In genomic region chr10:23534328-23534727, GRCh38 we compare ENCODE assay signal across 19 cellular contexts.
A peak's percentile ranks its signal among the peaks of the same experiment; 100 is the strongest.
DNase-seq lines count a peak whose midpoint lies in the region; ATAC-seq and TF ChIP-seq lines count a peak whose summit lies in the region.
"Had no signal": no experiment of that assay in that cellular context is flagged by ENCODE, and none has a peak within 500 bp of the region (broad histone marks: within the 10 kb centered on the region; RNA-seq: fewer than 3 reads in every experiment).

No MANE protein-coding gene starts in this region.

- no peak for TF ChIP-seq CTCF in DND-41 (IDR thresholded peaks at IDR 0.05; ENCODE audit: borderline replicate concordance, extremely low read depth, low read length, poor library complexity, severe bottlenecking)
- TF ChIP-seq CTCF in neutrophil (IDR thresholded peaks at IDR 0.05): no peak
- TF ChIP-seq CTCF in spleen (IDR thresholded peaks at IDR 0.05 in 8 of 11, conservative IDR thresholded peaks at IDR 0.05 in 3 of 11): no peak
- TF ChIP-seq CTCF in GM10266 (IDR thresholded peaks at IDR 0.05; ENCODE audit: control insufficient read depth, insufficient read depth, low read depth, missing control alignments): no peak

- H2AFZ ChIP-seq in DND-41 (ENCODE audit: low read depth, low read length): peak overlapping the region; percentile 57; the same call in 1 of the 2 replicates

- H3K27ac ChIP-seq in DND-41 (ENCODE audit: low read length) (peak overlapping the region; percentile 57), neutrophil (peak overlapping the region; percentile 52), spleen (no peak overlapping the region)

- H3K4me2 ChIP-seq in DND-41 (ENCODE audit: insufficient read depth, low read length): no peak overlapping the region; the same call in 1 of the 2 replicates

- peak; percentile 65 for ATAC-seq in DND-41 (ENCODE audit: insufficient read depth, low read depth)

- peaks cover 10% of the 10 kb centered on the region for H3K36me3 Mint-ChIP-seq in activated naive CD4-positive, alpha-beta T cell treated with anti-CD3 and anti-CD28 coated beads for 36 hours (ENCODE audit: low read depth)
- H3K36me3 Mint-ChIP-seq in activated T-helper 1 cell treated with anti-CD3 and anti-CD28 coated beads, Interleukin-12 subunit alpha, Interleukin-12 subunit beta, Interleukin-2, Interleukin-4 antibody, amounts not matched to agents 30 ng/mL and 10 ng/mL and 1 ng/mL, durations not matched to agents 14 hours and 24 hours and 36 hours (ENCODE audit: low read depth): peaks cover 9% of the 10 kb centered on the region
- H3K36me3 Mint-ChIP-seq: IgD-negative memory B cell had no signal

- 22 to 33% (median 23%) methylated on average over 4 of the region's 4 CpGs for WGBS in spleen, 5 donors

- no peak overlapping the region for H3K9ac ChIP-seq in DND-41 (ENCODE audit: low read depth, low read length)

- peaks cover 69% of the 10 kb centered on the region for H3K4me1 Mint-ChIP-seq in activated naive CD4-positive, alpha-beta T cell treated with anti-CD3 and anti-CD28 coated beads for 36 hours (ENCODE audit: low read depth)
- peaks cover 41% of the 10 kb centered on the region for H3K4me1 Mint-ChIP-seq in activated T-helper 1 cell treated with anti-CD3 and anti-CD28 coated beads, Interleukin-12 subunit alpha, Interleukin-12 subunit beta, Interleukin-2, Interleukin-4 antibody, amounts not matched to agents 30 ng/mL and 10 ng/mL and 1 ng/mL, durations not matched to agents 14 hours and 24 hours and 36 hours (ENCODE audit: low read depth)

- H3K27me3 ChIP-seq in DND-41 (ENCODE audit: insufficient read depth, low read length, poor library complexity): no peaks in the 10 kb centered on the region
- no peaks in the 10 kb centered on the region for H3K27me3 ChIP-seq in neutrophil
- peaks cover 0 to 8% (median 0%) of the 10 kb centered on the region in 7 donors for H3K27me3 ChIP-seq in spleen (replicated peaks in 1 of 7)
- H3K27me3 ChIP-seq: BE2C had no signal

- DNase-seq in activated naive CD4-positive, alpha-beta T cell treated with anti-CD3 and anti-CD28 coated beads for 36 hours: peak; percentile 27
- no peak for DNase-seq in activated naive CD4-positive, alpha-beta T cell (lab: John Stamatoyannopoulos, UW)
- DNase-seq in DND-41: peak; percentile 30
- DNase-seq in activated T-helper 1 cell treated with anti-CD3 and anti-CD28 coated beads, Interleukin-12 subunit alpha, Interleukin-12 subunit beta, Interleukin-2, Interleukin-4 antibody, amounts not matched to agents 30 ng/mL and 10 ng/mL and 1 ng/mL, durations not matched to agents 14 hours and 24 hours and 36 hours (ENCODE audit: low spot score): no peak
- DNase-seq in spleen: no peak
- DNase-seq in GM10266 (ENCODE audit: extremely low spot score): no peak
- DNase-seq in A172 (ENCODE audit: low spot score): no peak
- DNase-seq: BE2C, DMS79 treated with DMSO at 0.1 percent for 48 hours, GF-D8, GOT3, Kasumi-1, MM.1S, NCI-H1092 treated with DMSO at 0.1 percent for 48 hours, NCI-H1694, NCI-H2227 treated with DMSO at 0.1 percent for 48 hours, NCI-H524 had no signal

- H3K4me3 Mint-ChIP-seq in activated naive CD4-positive, alpha-beta T cell treated with anti-CD3 and anti-CD28 coated beads for 36 hours: peak overlapping the region; percentile 49
- H3K4me3 Mint-ChIP-seq in activated T-helper 1 cell treated with anti-CD3 and anti-CD28 coated beads, Interleukin-12 subunit alpha, Interleukin-12 subunit beta, Interleukin-2, Interleukin-4 antibody, amounts not matched to agents 30 ng/mL and 10 ng/mL and 1 ng/mL, durations not matched to agents 14 hours and 24 hours and 36 hours: no peak overlapping the region
- H3K4me3 Mint-ChIP-seq: IgD-negative memory B cell had no signal

- H3K27ac Mint-ChIP-seq in activated naive CD4-positive, alpha-beta T cell treated with anti-CD3 and anti-CD28 coated beads for 36 hours: peak overlapping the region; percentile 76
- peak overlapping the region; percentile 31 for H3K27ac Mint-ChIP-seq in activated T-helper 1 cell treated with anti-CD3 and anti-CD28 coated beads, Interleukin-12 subunit alpha, Interleukin-12 subunit beta, Interleukin-2, Interleukin-4 antibody, amounts not matched to agents 30 ng/mL and 10 ng/mL and 1 ng/mL, durations not matched to agents 14 hours and 24 hours and 36 hours
- H3K27ac Mint-ChIP-seq: IgD-negative memory B cell had no signal

- H3K4me1 ChIP-seq in DND-41 (ENCODE audit: insufficient read depth, low read length) (peaks cover 31% of the 10 kb centered on the region), neutrophil (ENCODE audit: control insufficient read depth in 1 of 2, insufficient read depth in 1 of 2, low read depth in 1 of 2, low read length in 1 of 2) (peaks cover 37 to 40% of the 10 kb centered on the region in 2 experiments), spleen (no peaks in the 10 kb centered on the region)
- H3K4me1 ChIP-seq: BE2C had no signal

- H3K9me3 Mint-ChIP-seq in activated naive CD4-positive, alpha-beta T cell treated with anti-CD3 and anti-CD28 coated beads for 36 hours: no peaks in the 10 kb centered on the region
- peaks cover 7% of the 10 kb centered on the region for H3K9me3 Mint-ChIP-seq in activated T-helper 1 cell treated with anti-CD3 and anti-CD28 coated beads, Interleukin-12 subunit alpha, Interleukin-12 subunit beta, Interleukin-2, Interleukin-4 antibody, amounts not matched to agents 30 ng/mL and 10 ng/mL and 1 ng/mL, durations not matched to agents 14 hours and 24 hours and 36 hours
- H3K9me3 Mint-ChIP-seq: IgD-negative memory B cell had no signal

- no peaks in the 10 kb centered on the region for H3K9me3 ChIP-seq in DND-41 (ENCODE audit: insufficient read depth, low read length, severe bottlenecking)
- H3K9me3 ChIP-seq in neutrophil: no peaks in the 10 kb centered on the region
- H3K9me3 ChIP-seq in spleen: no peaks in the 10 kb centered on the region
- H3K9me3 ChIP-seq: BE2C had no signal

- H3K79me2 ChIP-seq in DND-41 (ENCODE audit: insufficient read depth, low read length): no peaks in the 10 kb centered on the region

- no peaks in the 10 kb centered on the region for H3K36me3 ChIP-seq in DND-41 (ENCODE audit: insufficient read depth, low read length)
- H3K36me3 ChIP-seq in neutrophil: no peaks in the 10 kb centered on the region
- no peaks in the 10 kb centered on the region for H3K36me3 ChIP-seq in spleen
- H3K36me3 ChIP-seq: BE2C had no signal

- no peak for TF ChIP-seq POLR2A in spleen (IDR thresholded peaks at IDR 0.05)

- H3K27me3 Mint-ChIP-seq in activated naive CD4-positive, alpha-beta T cell treated with anti-CD3 and anti-CD28 coated beads for 36 hours (ENCODE audit: low read depth): no peaks in the 10 kb centered on the region
- no peaks in the 10 kb centered on the region for H3K27me3 Mint-ChIP-seq in activated T-helper 1 cell treated with anti-CD3 and anti-CD28 coated beads, Interleukin-12 subunit alpha, Interleukin-12 subunit beta, Interleukin-2, Interleukin-4 antibody, amounts not matched to agents 30 ng/mL and 10 ng/mL and 1 ng/mL, durations not matched to agents 14 hours and 24 hours and 36 hours (ENCODE audit: insufficient read depth)

- H3K4me3 ChIP-seq in DND-41 (ENCODE audit: low read depth in 1 of 2, low read length in 2 of 2) (no peak overlapping the region), neutrophil (ENCODE audit: low read depth in 1 of 2, low read length in 1 of 2) (no peak overlapping the region), spleen (no peak overlapping the region)

- intact Hi-C loops in activated naive CD4-positive, alpha-beta T cell treated with anti-CD3 and anti-CD28 coated beads for 36 hours (cut with micrococcal nuclease): loop anchor here (2.0 to 10.0 kb wide), 3 partner anchors 662 to 983 kb away; no protein-coding TSS in a partner anchor
- intact Hi-C loops in activated T-helper 1 cell treated with anti-CD3 and anti-CD28 coated beads, Interleukin-12 subunit alpha, Interleukin-12 subunit beta, Interleukin-2, Interleukin-4 antibody, amounts not matched to agents 30 ng/mL and 10 ng/mL and 1 ng/mL, durations not matched to agents 14 hours and 24 hours and 36 hours (cut with micrococcal nuclease): loop anchor here (5.0 kb wide), 1 partner anchor 168 kb away; no protein-coding TSS in a partner anchor
- intact Hi-C loops in spleen (cut with DNase I; ENCODE audit: low total_unique reads): no loop called here

- CTCF ChIA-PET in activated naive CD4-positive, alpha-beta T cell treated with anti-CD3 and anti-CD28 coated beads for 36 hours (lab: Charles Lee): interaction anchor here (1.2 to 2.9 kb wide), 4 partner anchors 8 to 220 kb away, joined by 3 to 10 read pairs (median 6); no protein-coding TSS in a partner anchor

- H4K20me1 ChIP-seq in DND-41 (ENCODE audit: insufficient read depth, low read length): no peaks in the 10 kb centered on the region

Comparison
In these comparisons a context has a peak if more than half of its experiments do, and no peak if none do; other contexts are left out.
1. DNase-seq: peak in activated naive CD4-positive, alpha-beta T cell treated with anti-CD3 and anti-CD28 coated beads for 36 hours (single experiment) and DND-41 (single experiment); none in activated naive CD4-positive, alpha-beta T cell (0 of 4), activated T-helper 1 cell treated with anti-CD3 and anti-CD28 coated beads, Interleukin-12 subunit alpha, Interleukin-12 subunit beta, Interleukin-2, Interleukin-4 antibody, amounts not matched to agents 30 ng/mL and 10 ng/mL and 1 ng/mL, durations not matched to agents 14 hours and 24 hours and 36 hours (single experiment), spleen (single experiment), GM10266 (single experiment) and A172 (single experiment).
2. H3K27ac ChIP-seq: peak in DND-41 (single experiment) and neutrophil (single experiment); none in spleen (0 of 8).